Comparison of ENCODE assay signal across 10 cellular contexts in the genomic region with DNA sequence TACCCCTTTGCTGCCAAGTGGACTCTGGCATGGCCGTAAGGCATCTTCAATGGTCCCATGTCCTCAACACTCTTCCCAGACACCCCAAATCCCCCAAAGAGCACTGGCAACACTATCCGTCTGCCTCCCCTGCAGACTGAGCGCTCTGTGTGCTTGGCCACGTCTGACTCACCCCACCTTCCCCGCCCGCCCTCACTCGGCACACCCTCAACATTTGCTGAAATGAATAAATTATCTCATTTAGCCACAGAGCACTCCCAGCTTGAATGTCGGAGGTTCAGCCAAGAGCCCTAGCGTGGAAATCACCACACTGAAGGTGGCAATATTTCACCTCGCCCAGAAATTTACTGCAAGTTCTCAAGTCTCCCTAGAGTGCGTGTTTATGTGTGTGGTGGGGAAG. TPM values are rescaled to one million over a fixed set of nuclear protein-coding genes. Genes with fewer than 3 reads are reported as not detected.
DNase-seq lines count a peak whose midpoint lies in the region; ATAC-seq and TF ChIP-seq lines count a peak whose summit lies in the region.
"Had no signal": no experiment of that assay in that cellular context is flagged by ENCODE, and none has a peak within 500 bp of the region (broad histone marks: within the 10 kb centered on the region; RNA-seq: fewer than 3 reads in every experiment).

No MANE protein-coding gene starts in this region.

- CTCF ChIA-PET in T-cell (lab: Charles Lee) = no interaction called here
- CTCF ChIA-PET in OCI-LY7 (lab: Charles Lee; ENCODE audit: unreplicated experiment) = no interaction called here

- TF ChIP-seq CTCF in GM12865 (IDR thresholded peaks at IDR 0.05; ENCODE audit: insufficient read depth, low read depth, low read length, missing control alignments) = no peak
- no peak for TF ChIP-seq CTCF in choroid plexus epithelial cell (conservative IDR thresholded peaks at IDR 0.05; ENCODE audit: low read depth, low read length)
- TF ChIP-seq CTCF in OCI-LY7 (conservative IDR thresholded peaks at IDR 0.05; ENCODE audit: low read length) = no peak

- peak overlapping the region; percentile 78 to 88 for H3K27ac Mint-ChIP-seq in T-cell

- no peaks in the 10 kb centered on the region for H3K27me3 ChIP-seq in rectal smooth muscle tissue (ENCODE audit: control insufficient read depth, insufficient read depth, low read length)

- no peaks in the 10 kb centered on the region for H3K27me3 Mint-ChIP-seq in T-cell

- no peak overlapping the region for H2AFZ ChIP-seq in OCI-LY7 (ENCODE audit: low read length)

- H3K36me3 ChIP-seq in rectal smooth muscle tissue (ENCODE audit: control insufficient read depth, insufficient read depth, low read length) = no peaks in the 10 kb centered on the region
- no peaks in the 10 kb centered on the region for H3K36me3 ChIP-seq in OCI-LY7 (ENCODE audit: insufficient read depth, low read length)
- H3K36me3 ChIP-seq: heart right ventricle had no signal

- no peaks in the 10 kb centered on the region for H3K9me2 ChIP-seq in OCI-LY7 (ENCODE audit: insufficient read depth, low read length)

- intact Hi-C loops in OCI-LY7 (cut with micrococcal nuclease; ENCODE audit: unreplicated experiment) = no loop called here

- peak overlapping the region; percentile 53 for H3K27ac ChIP-seq in rectal smooth muscle tissue (ENCODE audit: low read depth, low read length)
- no peak overlapping the region for H3K27ac ChIP-seq in OCI-LY7 (ENCODE audit: low read depth, low read length, poor library complexity, severe bottlenecking)
- H3K27ac ChIP-seq: heart right ventricle, HL-60 had no signal

- no peaks in the 10 kb centered on the region for H3K9me3 ChIP-seq in OCI-LY7 (ENCODE audit: low read length)
- H3K9me3 ChIP-seq: heart right ventricle had no signal

- H3K4me3 ChIP-seq in GM12865 (ENCODE audit: low read depth, low read length) = no peak overlapping the region
- no peak overlapping the region for H3K4me3 ChIP-seq in choroid plexus epithelial cell (ENCODE audit: low read depth, low read length)
- peak overlapping the region; percentile 53 for H3K4me3 ChIP-seq in rectal smooth muscle tissue (ENCODE audit: low read length)
- no peak overlapping the region for H3K4me3 ChIP-seq in OCI-LY7 (ENCODE audit: low read depth, low read length, poor library complexity, severe bottlenecking)
- H3K4me3 ChIP-seq: heart right ventricle had no signal

- no peaks in the 10 kb centered on the region for H3K9me3 Mint-ChIP-seq in T-cell

- DNase-seq in GM12865 (ENCODE audit: low read depth) = peak; percentile 26
- DNase-seq in T-cell = peak in 32 of 34 experiments; percentile 16 to 64 (median 45)
- peak; percentile 7 for DNase-seq in choroid plexus epithelial cell (ENCODE audit: low read depth)
- no peak for DNase-seq in OCI-LY7 (ENCODE audit: low spot score)
- DNase-seq in HK-2 (ENCODE audit: unreplicated experiment) = no peak
- DNase-seq: heart right ventricle had no signal

- peak overlapping the region; percentile 47 for H3K9ac ChIP-seq in rectal smooth muscle tissue (ENCODE audit: low read length)

- H3K79me2 ChIP-seq in OCI-LY7 (ENCODE audit: insufficient read depth, low read depth, low read length) = no peaks in the 10 kb centered on the region

- peaks cover 8% of the 10 kb centered on the region for H3K4me1 ChIP-seq in rectal smooth muscle tissue (ENCODE audit: control insufficient read depth, insufficient read depth, low read length)
- H3K4me1 ChIP-seq in OCI-LY7 (ENCODE audit: insufficient read depth, low read length, poor library complexity, severe bottlenecking) = peaks cover 10% of the 10 kb centered on the region

- POLR2A ChIA-PET in T-cell (lab: Charles Lee) = no interaction called here
- POLR2A ChIA-PET in OCI-LY7 (lab: Charles Lee) = interaction anchor here (0.6 kb wide), 1 partner anchor 57 kb away, joined by 3 read pairs; no protein-coding TSS in a partner anchor

- H3K36me3 Mint-ChIP-seq in T-cell = no peaks in the 10 kb centered on the region

- no TSS peak for BruUV-seq in OCI-LY7 (replicated peaks; lab: Mats Ljungman, UMichigan)

- peaks cover 44 to 48% (median 45%) of the 10 kb centered on the region in 3 donors for H3K4me1 Mint-ChIP-seq in T-cell

- peak overlapping the region in 2 of 3 donors; percentile 1 to 56 for H3K4me3 Mint-ChIP-seq in T-cell

- H4K20me1 ChIP-seq in OCI-LY7 (ENCODE audit: insufficient read depth, low read length) = no peaks in the 10 kb centered on the region

- H3K4me2 ChIP-seq in OCI-LY7 (ENCODE audit: low read length) = no peak overlapping the region

- ATAC-seq in T-cell (replicated peaks in 1 of 4) (peak; percentile 63 to 84 (median 73)), HG03432 (IDR thresholded peaks at IDR 0.05; ENCODE audit: unreplicated experiment) (no peak), HG02642 (IDR thresholded peaks at IDR 0.05; ENCODE audit: poor library complexity, unreplicated experiment) (no peak)

RNA-seq across cellular contexts. Expression of gene TCF20, which starts 46.5 kb away (rescaled TPM):
- 10 to 100 TPM; 84.2 to 98.8 (median 88.5) TPM for total RNA-seq in T-cell
- 55.6 and 56.0 TPM in 2 replicates for total RNA-seq in OCI-LY7 (2014; rRNA removed; shearing (Covaris generic))
- total RNA-seq in OCI-LY7 (2022) = 71.1 and 77.8 TPM in 2 replicates

Comparison
In these comparisons a context has a peak if more than half of its experiments do, and no peak if none do; other contexts are left out.
1. DNase-seq: peak in GM12865 (single experiment), T-cell (32 of 34) and choroid plexus epithelial cell (single experiment); none in OCI-LY7 (single experiment) and HK-2 (single experiment).
2. ATAC-seq: peak in T-cell (4 of 4); none in HG03432 (single experiment) and HG02642 (single experiment).